Comparison of ENCODE assay signal across 27 cellular contexts in genomic region chr5:51156222-51156621, GRCh38.
"Had no signal": no experiment of that assay in that cellular context is flagged by ENCODE, and none has a peak within 500 bp of the region (broad histone marks: within the 10 kb centered on the region; RNA-seq: fewer than 3 reads in every experiment).

No MANE protein-coding gene starts in this region.

- H3K4me1 ChIP-seq: neural progenitor cell, parathyroid adenoma, psoas muscle, suprapubic skin, testis, tibial artery, transverse colon, upper lobe of left lung, vagina had no signal

- H3K27me3 ChIP-seq: neural progenitor cell, ovary, suprapubic skin, testis, tibial artery, transverse colon, upper lobe of left lung, vagina had no signal

- H3K79me2 ChIP-seq: parathyroid adenoma had no signal

- DNase-seq: naive thymus-derived CD4-positive, alpha-beta T cell; natural killer cell; occipital lobe; ovary; posterior cingulate gyrus; psoas muscle; right cardiac atrium; stimulated activated CD4-positive, alpha-beta T cell treated with anti-CD3 and anti-CD28 coated beads, Interleukin-15, amount 100 ng/mL, for 24 hours; stimulated activated CD4-positive, alpha-beta T cell treated with anti-CD3 and anti-CD28 coated beads, Interleukin-2, amount 100 ng/mL, for 24 hours; stimulated activated CD4-positive, alpha-beta T cell treated with anti-CD3 and anti-CD28 coated beads, Interleukin-4, amount 100 ng/mL, for 1 hour; stimulated activated CD4-positive, alpha-beta T cell treated with anti-CD3 and anti-CD28 coated beads, Interleukin-4, amount 100 ng/mL, for 4 hours; stimulated activated CD8-positive, alpha-beta memory T cell treated with anti-CD3 and anti-CD28 coated beads, Interleukin-4, amount 100 ng/mL, for 48 hours; stimulated activated naive CD4-positive, alpha-beta T cell; stimulated activated naive CD8-positive, alpha-beta T cell treated with anti-CD3 and anti-CD28 coated beads, Interleukin-15, amount 100 ng/mL, for 72 hours; stimulated activated naive CD8-positive, alpha-beta T cell treated with anti-CD3 and anti-CD28 coated beads, Interleukin-15, Interleukin-2, amounts not matched to agents 100 U/mL and 50 U/mL, for 24 hours; testis; tibial artery; transverse colon; upper lobe of left lung had no signal

- H2AFZ ChIP-seq: parathyroid adenoma had no signal

- H3K4me2 ChIP-seq: neural progenitor cell had no signal

- ATAC-seq: naive thymus-derived CD4-positive, alpha-beta T cell; natural killer cell; psoas muscle; right cardiac atrium; sciatic nerve; stimulated activated memory B cell treated with anti-CD40 and anti-IgM and Interleukin-4, amounts not matched to agents 10 μg/mL and 1 μg/mL and 100 μg/mL, for 72 hours; stimulated activated naive CD8-positive, alpha-beta T cell treated with anti-CD3 and anti-CD28 coated beads, Interleukin-15, amount 100 ng/mL, for 72 hours; stimulated activated naive CD8-positive, alpha-beta T cell treated with anti-CD3 and anti-CD28 coated beads, Interleukin-15, Interleukin-2, amounts not matched to agents 100 U/mL and 50 U/mL, for 24 hours had no signal

- H3K9ac ChIP-seq: neural progenitor cell, parathyroid adenoma had no signal

- H3K36me3 ChIP-seq: neural progenitor cell, ovary, suprapubic skin, tibial artery, transverse colon, upper lobe of left lung, vagina had no signal

- H3K9me3 ChIP-seq: psoas muscle, testis, tibial artery, transverse colon, vagina had no signal

- H3K4me3 ChIP-seq: neural progenitor cell, ovary, psoas muscle, skin epidermis, suprapubic skin, testis, tibial artery, transverse colon, upper lobe of left lung, vagina had no signal

- H3K27ac ChIP-seq: neural progenitor cell, ovary, parathyroid adenoma, psoas muscle, skin epidermis, suprapubic skin, testis, tibial artery, transverse colon, upper lobe of left lung, vagina had no signal

- FAIRE-seq: urothelium cell line had no signal
